ENCODE assay signal across 16 cellular contexts in the genomic region with DNA sequence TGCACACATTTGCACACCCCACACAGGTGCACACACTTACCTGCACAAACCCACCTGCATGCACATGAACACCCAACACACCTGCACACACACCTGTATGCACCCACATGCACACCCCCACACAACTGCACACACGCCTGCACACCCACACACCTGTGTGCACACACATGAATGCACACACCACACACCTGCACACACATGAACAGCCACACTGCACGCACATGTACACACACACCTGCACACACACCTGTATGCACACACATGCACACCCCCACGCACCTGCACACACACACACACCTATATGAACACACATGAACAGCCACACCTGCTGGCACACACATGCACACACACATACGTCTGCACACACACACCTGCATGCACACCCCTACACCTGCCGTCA.
"Had no signal": no experiment of that assay in that cellular context is flagged by ENCODE, and none has a peak within 500 bp of the region (broad histone marks: within the 10 kb centered on the region; RNA-seq: fewer than 3 reads in every experiment).

No MANE protein-coding gene starts in this region.

- ATAC-seq: left colon; mucosa of descending colon; naive thymus-derived CD8-positive, alpha-beta T cell; stimulated activated effector memory CD8-positive, alpha-beta T cell treated with anti-CD3 and anti-CD28 coated beads, Interleukin-12 subunit alpha, Interleukin-12 subunit beta, amount 100 ng/mL, for 72 hours; stimulated activated naive CD8-positive, alpha-beta T cell treated with anti-CD3 and anti-CD28 coated beads, Interleukin-15, Interleukin-2, amounts not matched to agents 100 U/mL and 50 U/mL, for 24 hours had no signal

- H3K9ac ChIP-seq: parathyroid adenoma had no signal

- H3K4me1 ChIP-seq: parathyroid adenoma, prostate gland had no signal

- H3K27me3 ChIP-seq: hepatocyte had no signal

- DNase-seq: foreskin melanocyte; head of caudate nucleus; left colon; occipital lobe; retina; small intestine; stimulated activated CD4-positive, alpha-beta T cell treated with anti-CD3 and anti-CD28 coated beads, Interleukin-4, amount 100 ng/mL, for 1 hour; stimulated activated CD8-positive, alpha-beta memory T cell treated with anti-CD3 and anti-CD28 coated beads, Interleukin-4, amount 100 ng/mL, for 48 hours; stimulated activated naive CD8-positive, alpha-beta T cell treated with anti-CD3 and anti-CD28 coated beads, Interleukin-15, Interleukin-2, amounts not matched to agents 100 U/mL and 50 U/mL, for 24 hours had no signal

- H3K4me2 ChIP-seq: hepatocyte had no signal

- H3K9me3 ChIP-seq: mucosa of descending colon, prostate gland, tibial nerve had no signal

- H3K4me3 ChIP-seq: hepatocyte, mucosa of descending colon, prostate gland, tibial nerve had no signal

- H3K79me2 ChIP-seq: hepatocyte, parathyroid adenoma had no signal

- H3K36me3 ChIP-seq: prostate gland, tibial nerve had no signal

- H3K27ac ChIP-seq: hepatocyte, parathyroid adenoma, prostate gland, tibial nerve had no signal

- H2AFZ ChIP-seq: hepatocyte, parathyroid adenoma had no signal
